In the genomic region with DNA sequence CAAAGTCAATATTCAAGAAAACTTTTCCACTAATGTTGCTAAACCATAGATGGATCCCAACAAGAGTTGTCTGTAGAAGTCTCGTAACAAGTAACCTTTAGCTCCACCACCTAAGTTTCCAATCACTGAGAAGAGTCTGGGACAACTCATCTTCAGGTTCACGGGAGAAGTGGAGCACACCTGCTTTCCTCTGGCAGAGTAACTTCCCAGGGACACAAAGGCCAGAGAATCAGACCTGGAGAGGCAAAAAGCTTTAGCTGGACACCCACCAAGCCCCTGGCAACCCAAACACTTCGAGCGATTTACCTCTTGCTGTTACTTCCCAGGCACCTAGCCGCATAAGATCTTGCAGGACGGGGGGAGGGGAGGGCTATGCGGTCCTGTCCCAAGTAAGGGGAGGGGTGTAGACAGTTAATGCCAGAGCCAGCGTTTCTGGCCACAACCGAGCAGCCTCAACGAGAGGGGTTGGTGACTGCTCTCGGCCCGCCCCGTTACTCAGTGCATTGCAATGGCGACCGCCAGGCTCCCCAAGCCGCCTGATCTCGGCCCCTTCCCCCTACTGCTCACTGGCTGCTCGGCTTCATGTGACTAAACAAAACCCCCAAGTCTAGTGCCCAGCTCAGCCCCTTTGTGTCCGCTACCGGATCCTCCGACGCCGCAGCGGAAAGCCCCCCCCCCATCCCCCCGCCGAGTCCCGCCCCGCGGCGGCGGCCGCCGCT, we compare ENCODE assay signal across 1 cellular context.
TF ChIP-seq lines count a peak whose summit lies in the region.

No MANE protein-coding gene starts in this region.

TF ChIP-seq in HEK293, 187 proteins besides CTCF, POLR2A, EP300 and RAD21 (continued from another document):
- TF ChIP-seq, protein P1, sequence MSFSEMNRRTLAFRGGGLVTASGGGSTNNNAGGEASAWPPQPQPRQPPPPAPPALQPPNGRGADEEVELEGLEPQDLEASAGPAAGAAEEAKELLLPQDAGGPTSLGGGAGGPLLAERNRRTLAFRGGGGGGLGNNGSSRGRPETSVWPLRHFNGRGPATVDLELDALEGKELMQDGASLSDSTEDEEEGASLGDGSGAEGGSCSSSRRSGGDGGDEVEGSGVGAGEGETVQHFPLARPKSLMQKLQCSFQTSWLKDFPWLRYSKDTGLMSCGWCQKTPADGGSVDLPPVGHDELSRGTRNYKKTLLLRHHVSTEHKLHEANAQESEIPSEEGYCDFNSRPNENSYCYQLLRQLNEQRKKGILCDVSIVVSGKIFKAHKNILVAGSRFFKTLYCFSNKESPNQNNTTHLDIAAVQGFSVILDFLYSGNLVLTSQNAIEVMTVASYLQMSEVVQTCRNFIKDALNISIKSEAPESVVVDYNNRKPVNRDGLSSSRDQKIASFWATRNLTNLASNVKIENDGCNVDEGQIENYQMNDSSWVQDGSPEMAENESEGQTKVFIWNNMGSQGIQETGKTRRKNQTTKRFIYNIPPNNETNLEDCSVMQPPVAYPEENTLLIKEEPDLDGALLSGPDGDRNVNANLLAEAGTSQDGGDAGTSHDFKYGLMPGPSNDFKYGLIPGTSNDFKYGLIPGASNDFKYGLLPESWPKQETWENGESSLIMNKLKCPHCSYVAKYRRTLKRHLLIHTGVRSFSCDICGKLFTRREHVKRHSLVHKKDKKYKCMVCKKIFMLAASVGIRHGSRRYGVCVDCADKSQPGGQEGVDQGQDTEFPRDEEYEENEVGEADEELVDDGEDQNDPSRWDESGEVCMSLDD (tag by site-specific recombination; IDR thresholded peaks at IDR 0.05): no peak
- TF ChIP-seq ZNF146 (tag by site-specific recombination; IDR thresholded peaks at IDR 0.05) (no peak), ZNF654 (tag by site-specific recombination; IDR thresholded peaks at IDR 0.05; ENCODE audit: low read depth) (no peak), BCL11A (tag by site-specific recombination; IDR thresholded peaks at IDR 0.05; ENCODE audit: low read depth) (no peak), ZNF132 (tag by site-specific recombination; IDR thresholded peaks at IDR 0.05; ENCODE audit: borderline replicate concordance) (no peak), ZNF335 (tag by site-specific recombination; conservative IDR thresholded peaks at IDR 0.05) (peak; percentile 59; the same call in 1 of the 2 replicates), ZIC2 (tag by site-specific recombination; IDR thresholded peaks at IDR 0.05) (peak; percentile 39), YY2 (tag by site-specific recombination; IDR thresholded peaks at IDR 0.05) (no peak), ZNF121 (tag by site-specific recombination; IDR thresholded peaks at IDR 0.05) (peak; percentile 41; the same call in 1 of the 2 replicates), ZNF501 (tag by site-specific recombination; IDR thresholded peaks at IDR 0.05) (peak; percentile 16; the same call in 1 of the 2 replicates), ZNF747 (tag by site-specific recombination; IDR thresholded peaks at IDR 0.05) (no peak), ZBTB8A (tag by site-specific recombination; IDR thresholded peaks at IDR 0.05) (peak; percentile 59; the same call in 1 of the 2 replicates), ZFP69B (tag by site-specific recombination; IDR thresholded peaks at IDR 0.05) (no peak), KLF7 (tag by site-specific recombination; IDR thresholded peaks at IDR 0.05; ENCODE audit: borderline replicate concordance) (no peak)
- TF ChIP-seq, protein P2, sequence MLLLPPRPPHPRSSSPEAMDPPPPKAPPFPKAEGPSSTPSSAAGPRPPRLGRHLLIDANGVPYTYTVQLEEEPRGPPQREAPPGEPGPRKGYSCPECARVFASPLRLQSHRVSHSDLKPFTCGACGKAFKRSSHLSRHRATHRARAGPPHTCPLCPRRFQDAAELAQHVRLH (tag by site-specific recombination; IDR thresholded peaks at IDR 0.05): no peak
- TF ChIP-seq, protein P3, sequence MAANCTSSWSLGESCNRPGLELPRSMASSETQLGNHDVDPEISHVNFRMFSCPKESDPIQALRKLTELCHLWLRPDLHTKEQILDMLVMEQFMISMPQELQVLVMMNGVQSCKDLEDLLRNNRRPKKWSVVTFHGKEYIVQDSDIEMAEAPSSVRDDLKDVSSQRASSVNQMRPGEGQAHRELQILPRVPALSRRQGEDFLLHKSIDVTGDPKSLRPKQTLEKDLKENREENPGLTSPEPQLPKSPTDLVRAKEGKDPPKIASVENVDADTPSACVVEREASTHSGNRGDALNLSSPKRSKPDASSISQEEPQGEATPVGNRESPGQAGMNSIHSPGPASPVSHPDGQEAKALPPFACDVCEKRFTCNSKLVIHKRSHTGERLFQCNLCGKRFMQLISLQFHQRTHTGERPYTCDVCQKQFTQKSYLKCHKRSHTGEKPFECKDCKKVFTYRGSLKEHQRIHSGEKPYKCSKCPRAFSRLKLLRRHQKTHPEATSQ (tag by site-specific recombination; IDR thresholded peaks at IDR 0.05): no peak
- TF ChIP-seq, protein P4, sequence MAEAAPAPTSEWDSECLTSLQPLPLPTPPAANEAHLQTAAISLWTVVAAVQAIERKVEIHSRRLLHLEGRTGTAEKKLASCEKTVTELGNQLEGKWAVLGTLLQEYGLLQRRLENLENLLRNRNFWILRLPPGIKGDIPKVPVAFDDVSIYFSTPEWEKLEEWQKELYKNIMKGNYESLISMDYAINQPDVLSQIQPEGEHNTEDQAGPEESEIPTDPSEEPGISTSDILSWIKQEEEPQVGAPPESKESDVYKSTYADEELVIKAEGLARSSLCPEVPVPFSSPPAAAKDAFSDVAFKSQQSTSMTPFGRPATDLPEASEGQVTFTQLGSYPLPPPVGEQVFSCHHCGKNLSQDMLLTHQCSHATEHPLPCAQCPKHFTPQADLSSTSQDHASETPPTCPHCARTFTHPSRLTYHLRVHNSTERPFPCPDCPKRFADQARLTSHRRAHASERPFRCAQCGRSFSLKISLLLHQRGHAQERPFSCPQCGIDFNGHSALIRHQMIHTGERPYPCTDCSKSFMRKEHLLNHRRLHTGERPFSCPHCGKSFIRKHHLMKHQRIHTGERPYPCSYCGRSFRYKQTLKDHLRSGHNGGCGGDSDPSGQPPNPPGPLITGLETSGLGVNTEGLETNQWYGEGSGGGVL (tag by site-specific recombination; IDR thresholded peaks at IDR 0.05): no peak
